24 cellular contexts compared by ENCODE assay signal in genomic region chr1:184915463-184916080, GRCh38. TPM values are rescaled to one million over a fixed set of nuclear protein-coding genes. Genes with fewer than 3 reads are reported as not detected.
A peak's percentile ranks its signal among the peaks of the same experiment; 100 is the strongest.
DNase-seq lines count a peak whose midpoint lies in the region; ATAC-seq and TF ChIP-seq lines count a peak whose summit lies in the region.
"Had no signal": no experiment of that assay in that cellular context is flagged by ENCODE, and none has a peak within 500 bp of the region (broad histone marks: within the 10 kb centered on the region; RNA-seq: fewer than 3 reads in every experiment).

No MANE protein-coding gene starts in this region.

- TF ChIP-seq POLR2A in body of pancreas (IDR thresholded peaks at IDR 0.05) = no peak
- TF ChIP-seq POLR2A in gastroesophageal sphincter (IDR thresholded peaks at IDR 0.05) = no peak

- H3K4me3 ChIP-seq in body of pancreas = no peak overlapping the region
- no peak overlapping the region for H3K4me3 ChIP-seq in gastroesophageal sphincter
- H3K4me3 ChIP-seq: SJCRH30, tibial artery had no signal

- intact Hi-C loops in body of pancreas (cut with DNase I) = no loop called here

- ATAC-seq in body of pancreas = peak; percentile 77
- ATAC-seq in gastroesophageal sphincter = no peak
- ATAC-seq in GM21619 (IDR thresholded peaks at IDR 0.05; ENCODE audit: unreplicated experiment) = no peak
- ATAC-seq: T-cell had no signal

- WGBS in body of pancreas, 2 donors = 80 to 87% methylated on average over 3 of the region's 3 CpGs
- whole genome bisulfite sequencing in gastroesophageal sphincter (ENCODE audit: low coverage in 1 of 2), 2 donors = 66 to 79% methylated on average over 3 of the region's 3 CpGs

- H3K9me3 ChIP-seq in body of pancreas = no peaks in the 10 kb centered on the region
- no peaks in the 10 kb centered on the region for H3K9me3 ChIP-seq in gastroesophageal sphincter
- H3K9me3 ChIP-seq: SJCRH30, tibial artery had no signal

- peak overlapping the region in 2 of 4 donors; percentile 39 to 50 for H3K27ac ChIP-seq in body of pancreas
- H3K27ac ChIP-seq in gastroesophageal sphincter = peak overlapping the region in 3 of 4 donors; percentile 56 to 68 (median 66)
- H3K27ac ChIP-seq: SJCRH30 had no signal

- DNase-seq in NCI-H2196 (lab: John Stamatoyannopoulos, UW; ENCODE audit: unreplicated experiment) (peak; percentile 12), NCI-H2196 treated with DMSO at 0.1 percent for 48 hours (lab: John Stamatoyannopoulos, UW; ENCODE audit: unreplicated experiment) (no peak), M059J (ENCODE audit: low read depth) (peak; percentile 19), body of pancreas (no peak), SKM-1 treated with dmso at 0.1 percent for 144 hours (lab: John Stamatoyannopoulos, UW; ENCODE audit: unreplicated experiment) (no peak), NCI-H1092 treated with DMSO at 0.1 percent for 48 hours (lab: John Stamatoyannopoulos, UW) (no peak)
- DNase-seq: 8988T; activated CD4-positive, alpha-beta T cell treated with anti-CD3 and anti-CD28 coated beads, Interleukin-2, amount 50 U/mL, for 4 hours; activated naive CD4-positive, alpha-beta T cell treated with anti-CD3 and anti-CD28 coated beads for 36 hours; AML-193; amniotic stem cell; CD4-positive, alpha-beta memory T cell; central memory CD4-positive, alpha-beta T cell; head of caudate nucleus; kidney glomerular epithelial cell; MV-4-11; NCI-H146; NCI-H2171 treated with DMSO at 0.1 percent for 48 hours; SJCRH30; stimulated activated CD4-positive, alpha-beta T cell treated with anti-CD3 and anti-CD28 coated beads, Interleukin-2, amount 100 ng/mL, for 24 hours; T-cell; tibial artery had no signal

- H3K4me1 ChIP-seq in body of pancreas (peaks cover 24% of the 10 kb centered on the region), gastroesophageal sphincter (peaks cover 9 to 82% (median 13%) of the 10 kb centered on the region in 3 donors)
- H3K4me1 ChIP-seq: SJCRH30 had no signal

- TF ChIP-seq EP300 in gastroesophageal sphincter (IDR thresholded peaks at IDR 0.05) = no peak

- TF ChIP-seq CTCF in body of pancreas (IDR thresholded peaks at IDR 0.05) (no peak), gastroesophageal sphincter (IDR thresholded peaks at IDR 0.05) (no peak)

- H3K27me3 ChIP-seq in body of pancreas = no peaks in the 10 kb centered on the region
- no peaks in the 10 kb centered on the region for H3K27me3 ChIP-seq in gastroesophageal sphincter
- H3K27me3 ChIP-seq: SJCRH30, tibial artery had no signal

- H3K36me3 ChIP-seq in body of pancreas (replicated peaks in 1 of 2; ENCODE audit: insufficient read depth in 1 of 2, low read depth in 2 of 2) (no peaks in the 10 kb centered on the region), gastroesophageal sphincter (no peaks in the 10 kb centered on the region)
- H3K36me3 ChIP-seq: SJCRH30, tibial artery had no signal

RNA-seq across cellular contexts. Expression of gene NIBAN1, which starts 58.7 kb away (rescaled TPM):
- 23.3 and 36.0 TPM in 2 replicates for total RNA-seq in M059J (2014; rRNA removed; shearing (Covaris generic))
- total RNA-seq in body of pancreas (10 to 100 TPM; 51.1 to 59.7 TPM), gastroesophageal sphincter (100 to 1,000 TPM; 544 to 589 (median 567) TPM)

Comparison
In these comparisons a context has a peak if more than half of its experiments do, and no peak if none do; other contexts are left out.
1. DNase-seq: peak in NCI-H2196 (single experiment) and M059J (single experiment); none in NCI-H2196 treated with DMSO at 0.1 percent for 48 hours (single experiment), body of pancreas (0 of 4), SKM-1 treated with dmso at 0.1 percent for 144 hours (single experiment) and NCI-H1092 treated with DMSO at 0.1 percent for 48 hours (single experiment).
2. RNA of gene NIBAN1, which starts 58.7 kb away (total RNA-seq): 544 to 589 TPM in gastroesophageal sphincter; 51.1 to 59.7 TPM in body of pancreas and 23.3 to 36.0 TPM in M059J; every median in the first group is over 4 times any median in the second.